In the genomic region with DNA sequence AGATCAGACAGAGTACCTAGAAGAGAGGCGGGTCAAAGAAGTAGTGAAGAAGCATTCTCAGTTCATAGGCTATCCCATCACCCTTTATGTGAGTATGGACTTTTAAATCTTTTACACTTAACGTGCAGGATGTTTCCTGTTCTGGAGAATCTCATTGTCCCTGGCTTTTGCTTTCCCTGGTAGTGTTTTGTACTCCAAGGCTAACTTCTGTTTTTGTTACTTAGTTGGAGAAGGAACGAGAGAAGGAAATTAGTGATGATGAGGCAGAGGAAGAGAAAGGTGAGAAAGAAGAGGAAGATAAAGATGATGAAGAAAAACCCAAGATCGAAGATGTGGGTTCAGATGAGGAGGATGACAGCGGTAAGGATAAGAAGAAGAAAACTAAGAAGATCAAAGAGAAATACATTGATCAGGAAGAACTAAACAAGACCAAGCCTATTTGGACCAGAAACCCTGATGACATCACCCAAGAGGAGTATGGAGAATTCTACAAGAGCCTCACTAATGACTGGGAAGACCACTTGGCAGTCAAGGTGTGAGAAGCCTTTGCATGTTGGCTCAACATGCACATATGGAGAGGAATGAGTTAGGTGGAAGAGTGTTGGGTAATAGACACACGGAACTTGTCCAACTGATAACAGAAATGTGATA, we compare ENCODE assay signal across 10 cellular contexts. TPM values are rescaled to one million over a fixed set of nuclear protein-coding genes. Genes with fewer than 3 reads are reported as not detected.
DNase-seq lines count a peak whose midpoint lies in the region; ATAC-seq, FAIRE-seq and TF ChIP-seq lines count a peak whose summit lies in the region.
"Had no signal": no experiment of that assay in that cellular context is flagged by ENCODE, and none has a peak within 500 bp of the region (broad histone marks: within the 10 kb centered on the region; RNA-seq: fewer than 3 reads in every experiment).

No MANE protein-coding gene starts in this region.

- no peak for TF ChIP-seq RAD21 in IMR-90 (IDR thresholded peaks at IDR 0.05; ENCODE audit: low read length)

- H2AK5ac ChIP-seq in IMR-90 (ENCODE audit: low read depth, low read length): no peak overlapping the region

- H3K36me3 ChIP-seq in IMR-90 (ENCODE audit: control insufficient read depth, insufficient read depth, low read length): peaks cover 54% of the 10 kb centered on the region

- no peak overlapping the region for H3K4me2 ChIP-seq in IMR-90 (ENCODE audit: low read depth, low read length)

- intact Hi-C loops in IMR-90 (cut with micrococcal nuclease): no loop called here

- TF ChIP-seq CTCF in IMR-90 (conservative IDR thresholded peaks at IDR 0.05; ENCODE audit: low read depth, low read length): no peak
- TF ChIP-seq CTCF in neural crest cell (conservative IDR thresholded peaks at IDR 0.05): no peak

- peak overlapping the region; percentile 99 for H3K27ac Mint-ChIP-seq in activated T-helper 17 cell treated with anti-CD3 and anti-CD28 coated beads, Interleukin-2, amount 50 U/mL, for 72 hours
- no peak overlapping the region for H3K27ac Mint-ChIP-seq in neural crest cell (ENCODE audit: unreplicated experiment)

- no peak overlapping the region for H2BK5ac ChIP-seq in IMR-90 (ENCODE audit: low read depth, low read length, poor library complexity, severe bottlenecking)

- no peaks in the 10 kb centered on the region for H3K27me3 ChIP-seq in IMR-90 (ENCODE audit: control insufficient read depth, insufficient read depth, low read length)
- H3K27me3 ChIP-seq: esophagus muscularis mucosa, transverse colon had no signal

- no peak overlapping the region for H2BK120ac ChIP-seq in IMR-90 (ENCODE audit: low read depth, low read length)

- peaks cover 58% of the 10 kb centered on the region for H3K4me1 Mint-ChIP-seq in activated T-helper 17 cell treated with anti-CD3 and anti-CD28 coated beads, Interleukin-2, amount 50 U/mL, for 72 hours
- peaks cover 79% of the 10 kb centered on the region for H3K4me1 Mint-ChIP-seq in neural crest cell

- H3K9me3 ChIP-seq in IMR-90 (ENCODE audit: control insufficient read depth, insufficient read depth, low read length): no peaks in the 10 kb centered on the region
- H3K9me3 ChIP-seq: esophagus muscularis mucosa, transverse colon had no signal

- H2AK9ac ChIP-seq in IMR-90 (replicated peaks; ENCODE audit: low read depth, low read length, poor library complexity): no peak overlapping the region

- in situ Hi-C loops in IMR-90 (cut with MboI; ENCODE audit: low sequenced_read_pairs): no loop called here

- no peak overlapping the region for H4K5ac ChIP-seq in IMR-90 (ENCODE audit: low read depth, low read length)

- H3K79me1 ChIP-seq in IMR-90 (ENCODE audit: low read depth in 1 of 2, low read length in 2 of 2): peaks cover 23 to 80% of the 10 kb centered on the region in 2 experiments

- peak overlapping the region; percentile 87 for H3K4me3 Mint-ChIP-seq in activated T-helper 17 cell treated with anti-CD3 and anti-CD28 coated beads, Interleukin-2, amount 50 U/mL, for 72 hours
- peak overlapping the region; percentile 100 for H3K4me3 Mint-ChIP-seq in neural crest cell

- POLR2A ChIA-PET in IMR-90 (lab: Charles Lee; ENCODE audit: unreplicated experiment): no interaction called here

- dilution Hi-C loops in IMR-90 (cut with HindIII; ENCODE audit: low sequenced_read_pairs, unreplicated experiment): no loop called here

- H3K9ac ChIP-seq in IMR-90 (ENCODE audit: low read depth, low read length): no peak overlapping the region

- WGBS in IMR-90 (ENCODE audit: extremely low coverage in 2 of 2, insufficient read length in 1 of 2), 2 experiments: 80 to 100% methylated on average over 1 of the region's 6 CpGs

- H4K20me1 ChIP-seq in IMR-90 (ENCODE audit: insufficient read depth, low read length): peaks cover 83% of the 10 kb centered on the region

- no peak overlapping the region for H3K56ac ChIP-seq in IMR-90 (ENCODE audit: extremely low read depth, insufficient read depth, low read length)

- H3K36me3 Mint-ChIP-seq in activated T-helper 17 cell treated with anti-CD3 and anti-CD28 coated beads, Interleukin-2, amount 50 U/mL, for 72 hours (ENCODE audit: low read depth): peaks cover 89% of the 10 kb centered on the region
- H3K36me3 Mint-ChIP-seq in neural crest cell (ENCODE audit: low read depth): peaks cover 54% of the 10 kb centered on the region

- H3K4me1 ChIP-seq in IMR-90 (ENCODE audit: control insufficient read depth, insufficient read depth, low read length): peaks cover 5% of the 10 kb centered on the region

- no peak overlapping the region for H3K4ac ChIP-seq in IMR-90 (ENCODE audit: low read depth, low read length)

- DNase-seq in IMR-90: no peak
- DNase-seq in neural crest cell (ENCODE audit: low read depth, low spot score): no peak
- DNase-seq in stimulated activated CD4-positive, alpha-beta T cell treated with anti-CD3 and anti-CD28 coated beads, Interleukin-15, amount 100 ng/mL, for 24 hours: no peak
- no peak for DNase-seq in RCC 7860 (ENCODE audit: low spot score)
- DNase-seq: NCI-H1930, Right ventricle myocardium superior, transverse colon had no signal

- no peak overlapping the region; the same call in 1 of the 2 replicates for H3K23ac ChIP-seq in IMR-90 (ENCODE audit: low read depth, low read length)

- no peak overlapping the region for H3K27ac ChIP-seq in IMR-90 (ENCODE audit: insufficient read depth, low read length)
- H3K27ac ChIP-seq: transverse colon had no signal

- H3K27me3 Mint-ChIP-seq in activated T-helper 17 cell treated with anti-CD3 and anti-CD28 coated beads, Interleukin-2, amount 50 U/mL, for 72 hours: no peaks in the 10 kb centered on the region
- peaks cover 27% of the 10 kb centered on the region for H3K27me3 Mint-ChIP-seq in neural crest cell (ENCODE audit: low read depth)

- no peak for TF ChIP-seq POLR2A in IMR-90 (IDR thresholded peaks at IDR 0.05; ENCODE audit: low read depth, low read length)

- H4K91ac ChIP-seq in IMR-90 (ENCODE audit: insufficient read depth, low read depth, low read length): no peak overlapping the region

- no peaks in the 10 kb centered on the region for H3K9me3 Mint-ChIP-seq in activated T-helper 17 cell treated with anti-CD3 and anti-CD28 coated beads, Interleukin-2, amount 50 U/mL, for 72 hours
- H3K9me3 Mint-ChIP-seq in neural crest cell: no peaks in the 10 kb centered on the region

- no peak overlapping the region for H2BK15ac ChIP-seq in IMR-90 (ENCODE audit: low read depth, low read length)

- FAIRE-seq in RCC 7860 (lab: Jason Lieb, UNC): no peak

- BruUV-seq in IMR-90 (replicated peaks; lab: Mats Ljungman, UMichigan): TSS peak; percentile 72

- CTCF ChIA-PET in IMR-90 (lab: Yijun Ruan, JAX): no interaction called here

- no peak overlapping the region for H3K14ac ChIP-seq in IMR-90 (replicated peaks; ENCODE audit: low read depth, low read length)

- H3K4me3 ChIP-seq in IMR-90 (ENCODE audit: insufficient read depth, low read depth, low read length): no peak overlapping the region
- H3K4me3 ChIP-seq: esophagus muscularis mucosa, lung, transverse colon had no signal

- H3K9me1 ChIP-seq in IMR-90 (ENCODE audit: insufficient read depth, low read length): peaks cover 18% of the 10 kb centered on the region

- H2BK20ac ChIP-seq in IMR-90 (ENCODE audit: low read depth, low read length): no peak overlapping the region

- no peak overlapping the region for H3K18ac ChIP-seq in IMR-90 (ENCODE audit: low read depth, low read length)

- H2AFZ ChIP-seq in IMR-90 (replicated peaks; ENCODE audit: low read length, poor library complexity): no peak overlapping the region

- H4K8ac ChIP-seq in IMR-90 (ENCODE audit: low read depth in 2 of 2, low read length in 2 of 2): no peak overlapping the region

- ATAC-seq in IMR-90 (ENCODE audit: low read depth): no peak
- ATAC-seq in activated T-helper 17 cell treated with anti-CD3 and anti-CD28 coated beads, Interleukin-2, amount 50 U/mL, for 72 hours (replicated peaks): no peak

TF ChIP-seq in IMR-90, 13 proteins besides CTCF, POLR2A, EP300 and RAD21:
- TF ChIP-seq RCOR1 (IDR thresholded peaks at IDR 0.05; ENCODE audit: insufficient replicate concordance, low read length) (no peak), CEBPB (IDR thresholded peaks at IDR 0.05; ENCODE audit: low read depth, low read length) (0 out of 2 replicates have a peak, but pooled peaks have one; percentile 14)

RNA-seq across cellular contexts. Expression of a gene that starts 3.3 kb away (rescaled TPM):
- total RNA-seq in IMR-90 (2012; rRNA removed) (1,307 and 1,440 TPM in 2 replicates), neural crest cell (1,508 and 1,541 TPM in 2 replicates)
- 771 and 887 TPM in 2 replicates for polyA plus RNA-seq in IMR-90 (2012; rRNA removed)
- 246 and 656 TPM in 2 replicates for polyA plus RNA-seq in IMR-90 (2012; cell fraction: cytosol; rRNA removed)
- polyA plus RNA-seq in IMR-90 (2012; cell fraction: nucleus; rRNA removed; ENCODE audit: low replicate concordance): 158 and 414 TPM in 2 replicates
- total RNA-seq in activated T-helper 17 cell treated with anti-CD3 and anti-CD28 coated beads, Interleukin-2, amount 50 U/mL, for 72 hours: 1,000 to 10,000 TPM; 1,019 to 1,822 TPM

RNA-seq across cellular contexts. Expression of a gene that starts 7.1 kb away (rescaled TPM):
- total RNA-seq in IMR-90 (2012; rRNA removed): 41.7 and 51.4 TPM in 2 replicates
- polyA plus RNA-seq in IMR-90 (2012; rRNA removed): 89.9 and 94.8 TPM in 2 replicates
- 91.0 and 123 TPM in 2 replicates for polyA plus RNA-seq in IMR-90 (2012; cell fraction: cytosol; rRNA removed)
- 64.5 and 76.3 TPM in 2 replicates for polyA plus RNA-seq in IMR-90 (2012; cell fraction: nucleus; rRNA removed; ENCODE audit: low replicate concordance)
- total RNA-seq in activated T-helper 17 cell treated with anti-CD3 and anti-CD28 coated beads, Interleukin-2, amount 50 U/mL, for 72 hours: 10 to 100 TPM; 16.5 to 22.3 TPM
- 70.5 and 77.7 TPM in 2 replicates for total RNA-seq in neural crest cell

RNA-seq across cellular contexts. Expression of a gene that starts 15.2 kb away (rescaled TPM):
- 7.5 and 7.9 TPM in 2 replicates for total RNA-seq in IMR-90 (2012; rRNA removed)
- 13.0 and 16.7 TPM in 2 replicates for polyA plus RNA-seq in IMR-90 (2012; rRNA removed)
- polyA plus RNA-seq in IMR-90 (2012; cell fraction: cytosol; rRNA removed): 17.6 and 22.6 TPM in 2 replicates
- polyA plus RNA-seq in IMR-90 (2012; cell fraction: nucleus; rRNA removed; ENCODE audit: low replicate concordance): 14.5 and 23.0 TPM in 2 replicates
- total RNA-seq in activated T-helper 17 cell treated with anti-CD3 and anti-CD28 coated beads, Interleukin-2, amount 50 U/mL, for 72 hours: 10 to 100 TPM; 20.5 to 26.9 TPM
- 16.1 and 20.2 TPM in 2 replicates for total RNA-seq in neural crest cell

RNA-seq across cellular contexts. Expression of a gene that starts 20.1 kb away (rescaled TPM):
- total RNA-seq in IMR-90 (2012; rRNA removed): not detected in 2 replicates
- not detected in 2 replicates for polyA plus RNA-seq in IMR-90 (2012; rRNA removed)
- 0.01 TPM in 1 of 2 replicates, not detected in the other for polyA plus RNA-seq in IMR-90 (2012; cell fraction: cytosol; rRNA removed)
- polyA plus RNA-seq in IMR-90 (2012; cell fraction: nucleus; rRNA removed; ENCODE audit: low replicate concordance): 0.06 and 0.15 TPM in 2 replicates
- under 1 TPM; 0.05 to 0.19 TPM for total RNA-seq in activated T-helper 17 cell treated with anti-CD3 and anti-CD28 coated beads, Interleukin-2, amount 50 U/mL, for 72 hours
- 19.0 and 21.2 TPM in 2 replicates for total RNA-seq in neural crest cell
- total RNA-seq: Right ventricle myocardium superior had no signal

RNA-seq across cellular contexts. Expression of a gene that starts 26.8 kb away (rescaled TPM):
- total RNA-seq in IMR-90 (2012; rRNA removed) (4.1 and 4.7 TPM in 2 replicates), neural crest cell (54.8 and 55.0 TPM in 2 replicates)
- 22.1 and 23.2 TPM in 2 replicates for polyA plus RNA-seq in IMR-90 (2012; rRNA removed)
- 20.7 and 23.2 TPM in 2 replicates for polyA plus RNA-seq in IMR-90 (2012; cell fraction: cytosol; rRNA removed)
- polyA plus RNA-seq in IMR-90 (2012; cell fraction: nucleus; rRNA removed; ENCODE audit: low replicate concordance): 33.9 and 57.0 TPM in 2 replicates
- 10 to 100 TPM; 40.8 to 80.8 TPM for total RNA-seq in activated T-helper 17 cell treated with anti-CD3 and anti-CD28 coated beads, Interleukin-2, amount 50 U/mL, for 72 hours
